Comparison of ENCODE assay signal across 9 cellular contexts in the genomic region with DNA sequence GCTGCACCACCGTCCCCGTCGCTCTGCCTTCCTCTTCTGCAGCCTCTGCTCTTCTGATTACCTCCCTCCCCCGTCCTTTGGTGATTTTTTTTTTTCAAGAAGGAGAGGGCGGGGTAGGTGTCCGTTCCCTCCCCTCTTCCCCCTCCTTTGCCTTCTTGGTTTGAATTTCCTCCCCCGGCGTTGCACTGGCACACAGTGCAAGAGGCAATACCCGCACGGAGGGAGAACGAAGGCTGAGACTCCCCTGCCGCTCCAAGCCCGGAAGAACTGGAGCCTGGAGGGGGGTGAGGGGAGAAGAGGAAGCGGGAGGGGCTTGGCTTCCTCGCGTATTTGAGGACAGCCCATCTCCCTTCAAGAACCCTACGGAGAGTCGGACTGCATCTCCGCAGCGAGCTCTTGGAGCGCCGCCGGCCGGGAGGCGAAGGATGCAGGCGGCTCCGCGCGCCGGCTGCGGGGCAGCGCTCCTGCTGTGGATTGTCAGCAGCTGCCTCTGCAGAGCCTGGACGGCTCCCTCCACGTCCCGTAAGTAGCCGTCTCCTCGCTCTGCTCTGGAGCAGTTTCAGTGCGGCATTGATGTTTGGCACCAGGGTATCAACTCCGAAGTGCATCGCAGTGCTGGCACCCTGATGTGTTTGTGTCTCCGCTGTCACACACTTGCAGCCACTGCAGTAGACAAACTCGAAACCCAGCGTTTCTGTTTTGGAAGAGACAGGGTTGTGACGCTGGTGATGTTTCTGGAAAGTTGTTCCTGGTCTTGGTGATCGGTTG. TPM values are rescaled to one million over a fixed set of nuclear protein-coding genes. Genes with fewer than 3 reads are reported as not detected.
DNase-seq lines count a peak whose midpoint lies in the region; ATAC-seq and TF ChIP-seq lines count a peak whose summit lies in the region.
"Had no signal": no experiment of that assay in that cellular context is flagged by ENCODE, and none has a peak within 500 bp of the region (broad histone marks: within the 10 kb centered on the region; RNA-seq: fewer than 3 reads in every experiment).

A gene (plus strand): TSS at position 350 of the 768 bp plus-strand sequence. CDS start 76 bp downstream, at position 426.

- H3K4me1 Mint-ChIP-seq in Calu3 (ENCODE audit: low read depth, unreplicated experiment): no peaks in the 10 kb centered on the region

- H3K4me3 ChIP-seq in fibroblast of the aortic adventitia (ENCODE audit: low read depth, low read length): peak within 1 kb of the TSS; percentile 55
- H3K4me3 ChIP-seq: lung had no signal

- peak within 1 kb of the TSS; percentile 48 for H3K4me3 Mint-ChIP-seq in Calu3 (ENCODE audit: low read depth, unreplicated experiment)

- no peaks in the 10 kb centered on the region for H3K9me3 Mint-ChIP-seq in Calu3 (ENCODE audit: low read depth, unreplicated experiment)

- no peak for ATAC-seq in GM21360 (IDR thresholded peaks at IDR 0.05; ENCODE audit: unreplicated experiment)
- no peak for ATAC-seq in GM21423 (IDR thresholded peaks at IDR 0.05; ENCODE audit: unreplicated experiment)
- ATAC-seq in GM18909 (IDR thresholded peaks at IDR 0.05; ENCODE audit: poor library complexity, unreplicated experiment): no peak

- no peaks in the 10 kb centered on the region for H3K36me3 Mint-ChIP-seq in Calu3 (ENCODE audit: insufficient read depth, unreplicated experiment)

- TF ChIP-seq CTCF in Calu3 (IDR thresholded peaks at IDR 0.05; ENCODE audit: unreplicated experiment): no peak
- no peak for TF ChIP-seq CTCF in fibroblast of the aortic adventitia (IDR thresholded peaks at IDR 0.05; ENCODE audit: insufficient read depth, low read length)

- CTCF ChIA-PET in Calu3 (lab: Charles Lee): no interaction called here

- no peak within 1 kb of the TSS for H3K27ac Mint-ChIP-seq in Calu3 (ENCODE audit: unreplicated experiment)

- DNase-seq in Calu3 (no peak), Kasumi-1 (lab: John Stamatoyannopoulos, UW) (peak; percentile 76 to 77), UCSD-AML1 (lab: John Stamatoyannopoulos, UW; ENCODE audit: unreplicated experiment) (peak; percentile 71), fibroblast of the aortic adventitia (ENCODE audit: low read depth) (no peak), nucleus accumbens (lab: John Stamatoyannopoulos, UW) (peak in 45 of 56 donors; percentile 0 to 72 (median 39))

- H3K27me3 Mint-ChIP-seq in Calu3 (ENCODE audit: unreplicated experiment): no peaks in the 10 kb centered on the region

- BruUV-seq in Calu3 (replicated peaks; lab: Mats Ljungman, UMichigan): no TSS peak

- intact Hi-C loops in Calu3 (cut with micrococcal nuclease; ENCODE audit: unreplicated experiment): no loop called here

RNA-seq across cellular contexts. Expression of the gene that starts here (rescaled TPM):
- 0.29 and 1.1 TPM in 2 replicates for total RNA-seq in Calu3 (2022)
- under 0.01 TPM in 1 of 2 replicates, not detected in the other for total RNA-seq in fibroblast of the aortic adventitia (ENCODE audit: low replicate concordance)

Comparison
In these comparisons a context has a peak if more than half of its experiments do, and no peak if none do; other contexts are left out.
1. DNase-seq: peak in Kasumi-1 (2 of 2), UCSD-AML1 (single experiment) and nucleus accumbens (45 of 56); none in Calu3 (single experiment) and fibroblast of the aortic adventitia (single experiment).